21 cellular contexts compared by ENCODE assay signal in the genomic region with DNA sequence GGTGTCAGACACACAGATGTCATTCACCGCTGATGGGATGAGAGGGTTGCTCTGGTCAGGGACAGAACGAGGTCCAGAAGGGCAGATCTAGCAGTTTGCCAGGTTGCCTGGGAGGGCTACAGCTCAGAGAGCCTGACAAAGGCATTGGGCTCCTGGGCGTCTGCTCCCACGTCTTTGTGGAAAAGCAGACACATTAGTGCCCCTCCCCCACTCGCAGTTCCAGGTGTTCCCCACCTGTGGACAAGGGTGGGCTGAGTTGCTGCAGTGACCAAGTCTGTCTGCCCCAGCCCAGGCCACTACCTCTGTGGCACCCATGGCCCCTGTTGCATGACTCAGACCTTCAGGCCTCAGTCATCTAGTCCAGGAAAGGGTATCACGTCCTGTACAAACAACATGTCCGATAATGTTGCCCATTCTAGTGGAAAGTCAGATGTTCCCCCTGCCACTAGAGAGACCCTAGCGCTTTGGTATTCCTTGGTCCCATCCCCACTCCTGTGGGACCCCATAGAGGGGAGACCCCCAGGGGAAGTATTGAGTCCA. TPM values are rescaled to one million over a fixed set of nuclear protein-coding genes. Genes with fewer than 3 reads are reported as not detected.
DNase-seq lines count a peak whose midpoint lies in the region; ATAC-seq, FAIRE-seq and TF ChIP-seq lines count a peak whose summit lies in the region.
"Had no signal": no experiment of that assay in that cellular context is flagged by ENCODE, and none has a peak within 500 bp of the region (broad histone marks: within the 10 kb centered on the region; RNA-seq: fewer than 3 reads in every experiment).

No MANE protein-coding gene starts in this region.

- TF ChIP-seq CTCF in right atrium auricular region (IDR thresholded peaks at IDR 0.05) (no peak), H1 (IDR thresholded peaks at IDR 0.05; ENCODE audit: control extremely low read depth in 1 of 3, insufficient read depth in 1 of 3, low read depth in 1 of 3, low read length in 3 of 3) (no peak)

- no peaks in the 10 kb centered on the region for H3K36me3 ChIP-seq in right atrium auricular region
- H3K36me3 ChIP-seq in H1 (ENCODE audit: control insufficient read depth in 2 of 4, insufficient read depth in 4 of 4, low read length in 3 of 4) = no peaks in the 10 kb centered on the region
- no peaks in the 10 kb centered on the region for H3K36me3 ChIP-seq in neuronal stem cell (replicated peaks in 1 of 2; ENCODE audit: control insufficient read depth in 2 of 2, insufficient read depth in 2 of 2, low read length in 2 of 2)
- H3K36me3 ChIP-seq: BLaER1, HAP-1 had no signal

- H3K23ac ChIP-seq in H1 (ENCODE audit: insufficient read length) (no peak overlapping the region), neuronal stem cell (ENCODE audit: low read depth, low read length, poor library complexity) (peak overlapping the region; percentile 52)

- no peak overlapping the region for H4K91ac ChIP-seq in H1 (replicated peaks; ENCODE audit: insufficient read length, low read length)
- no peak overlapping the region for H4K91ac ChIP-seq in neuronal stem cell (ENCODE audit: low read depth, low read length, poor library complexity)

- H3K18ac ChIP-seq in H1 (ENCODE audit: extremely low read depth, low read length) = no peak overlapping the region
- H3K18ac ChIP-seq in neuronal stem cell (ENCODE audit: low read length) = peak overlapping the region; percentile 74

- CTCF ChIA-PET in H1 (lab: Charles Lee; ENCODE audit: partially characterized antibody) = interaction anchor here (0.5 to 1.5 kb wide), 3 partner anchors 11 to 324 kb away, joined by 3 read pairs; no protein-coding TSS in a partner anchor

- WGBS in H1 (ENCODE audit: extremely low coverage in 1 of 2, insufficient coverage in 1 of 2, insufficient read length in 1 of 2, insufficient replicate concordance in 2 of 2, low coverage in 1 of 2, low lambda C conversion rate in 2 of 2, missing lambda C conversion rate in 1 of 2), 2 experiments = 95% methylated on average over 8 of the region's 8 CpGs; no CpG with 5 or more reads in 1 of the 2 experiments
- no CpG with 5 or more reads among the region's 8 CpGs for WGBS in neuronal stem cell (ENCODE audit: extremely low coverage in 2 of 2, insufficient read length in 2 of 2, insufficient replicate concordance in 1 of 2), 2 donors

- no peaks in the 10 kb centered on the region for H4K20me1 ChIP-seq in H1 (replicated peaks in 1 of 2; ENCODE audit: control insufficient read depth in 1 of 2, insufficient read depth in 2 of 2, low read length in 2 of 2)
- H4K20me1 ChIP-seq: BLaER1 had no signal

- H3K4me1 ChIP-seq in right atrium auricular region (peaks cover 0 to 30% of the 10 kb centered on the region in 2 donors), H1 (replicated peaks in 1 of 4; ENCODE audit: control insufficient read depth in 3 of 4, insufficient read depth in 4 of 4, low read length in 3 of 4) (peaks cover 0 to 6% (median 3%) of the 10 kb centered on the region in 4 experiments; a peak in 2 of 7 replicates), neuronal stem cell (ENCODE audit: control insufficient read depth in 2 of 2, insufficient read depth in 1 of 2, low read depth in 1 of 2, low read length in 2 of 2) (peaks cover 0 to 18% of the 10 kb centered on the region in 2 donors)

- H2AK5ac ChIP-seq in H1 (ENCODE audit: low read depth, low read length) (no peak overlapping the region), neuronal stem cell (ENCODE audit: low read depth, low read length) (peak overlapping the region; percentile 48)

- no peak overlapping the region for H2BK120ac ChIP-seq in H1 (replicated peaks; ENCODE audit: low read depth, low read length)
- H2BK120ac ChIP-seq in neuronal stem cell (ENCODE audit: low read depth, low read length) = no peak overlapping the region

- no peak overlapping the region for H4K8ac ChIP-seq in H1 (ENCODE audit: extremely low read depth, insufficient read depth, low read length)
- H4K8ac ChIP-seq in neuronal stem cell (ENCODE audit: low read depth, low read length) = no peak overlapping the region

- H2BK20ac ChIP-seq in H1 (ENCODE audit: low read length) = no peak overlapping the region

- H3K79me2 ChIP-seq in H1 (ENCODE audit: control insufficient read depth in 1 of 2, insufficient read depth in 2 of 2, low read length in 2 of 2) = no peaks in the 10 kb centered on the region

- no peak overlapping the region for H4K5ac ChIP-seq in H1 (ENCODE audit: insufficient read length, low read depth, low read length)

- no peak overlapping the region for H3K56ac ChIP-seq in H1 (replicated peaks; ENCODE audit: insufficient read length, low read depth, low read length)

- POLR2A ChIA-PET in H1 (lab: Charles Lee; ENCODE audit: partially characterized antibody) = no interaction called here

- intact Hi-C loops in Right ventricle myocardium superior (cut with DNase I) = no loop called here

- H2AFZ ChIP-seq in H1 (ENCODE audit: low read length) (no peak overlapping the region), neuronal stem cell (ENCODE audit: low read length) (no peak overlapping the region)
- H2AFZ ChIP-seq: GM23248 had no signal

- H3K9me3 ChIP-seq in right atrium auricular region (no peaks in the 10 kb centered on the region), H1 (ENCODE audit: insufficient read depth in 2 of 2, low read depth in 1 of 2, low read length in 1 of 2) (no peaks in the 10 kb centered on the region), neuronal stem cell (replicated peaks in 1 of 2; ENCODE audit: control insufficient read depth in 2 of 2, insufficient read depth in 1 of 2, low read depth in 1 of 2, low read length in 2 of 2) (no peaks in the 10 kb centered on the region)
- H3K9me3 ChIP-seq: BLaER1, Caco-2, HAP-1 had no signal

- no peak for TF ChIP-seq POLR2A in H1 (IDR thresholded peaks at IDR 0.05; ENCODE audit: control extremely low read depth in 1 of 2, low read depth in 2 of 2, low read length in 2 of 2)

- H3K79me1 ChIP-seq in H1 (ENCODE audit: low read depth, low read length) (0 out of 2 replicates have a peak, but pooled peaks cover 2% of the 10 kb centered on the region), neuronal stem cell (ENCODE audit: low read depth, low read length) (no peaks in the 10 kb centered on the region)

- peak; percentile 52 for DNase-seq in right atrium auricular region (ENCODE audit: low spot score)
- no peak for DNase-seq in Right ventricle myocardium superior
- no peak for DNase-seq in H1 (ENCODE audit: low read depth in 1 of 2, low spot score in 2 of 2)
- DNase-seq in neuronal stem cell (ENCODE audit: low spot score) = no peak
- DNase-seq in RCC 7860 (ENCODE audit: low spot score) = no peak
- DNase-seq in cortex of kidney (lab: John Stamatoyannopoulos, UW) = no peak
- DNase-seq: Caco-2; CD4-positive, CD25-positive, alpha-beta regulatory T cell; CD8-positive, alpha-beta T cell; DMS153; DND-41; GM23248 had no signal

- H3K9ac ChIP-seq in H1 (replicated peaks in 1 of 4; ENCODE audit: extremely low read depth in 1 of 4, low read depth in 3 of 4, low read length in 3 of 4) (no peak overlapping the region), neuronal stem cell (ENCODE audit: low read depth, low read length, poor library complexity) (no peak overlapping the region)
- H3K9ac ChIP-seq: BLaER1, GM23248 had no signal

- TF ChIP-seq RAD21 in H1 (IDR thresholded peaks at IDR 0.05 in 1 of 2, conservative IDR thresholded peaks at IDR 0.05 in 1 of 2; ENCODE audit: low read depth in 2 of 2, low read length in 2 of 2) = no peak

- H3K23me2 ChIP-seq in H1 (ENCODE audit: low read depth, low read length) = no peaks in the 10 kb centered on the region; the same call in 1 of the 2 replicates

- H2BK12ac ChIP-seq in H1 (ENCODE audit: low read depth, low read length) (no peak overlapping the region), neuronal stem cell (ENCODE audit: low read length) (peak overlapping the region; percentile 1)

- 0 out of 2 replicates have a peak overlapping the region, but pooled peaks have one; percentile 44 for H2BK5ac ChIP-seq in H1 (ENCODE audit: low read depth, low read length)
- H2BK5ac ChIP-seq in neuronal stem cell (ENCODE audit: low read length) = no peak overlapping the region

- H3K4ac ChIP-seq in H1 (replicated peaks; ENCODE audit: insufficient read length, low read depth, low read length) (no peak overlapping the region), neuronal stem cell (ENCODE audit: low read length) (no peak overlapping the region)

- no peak for TF ChIP-seq EP300 in H1 (IDR thresholded peaks at IDR 0.05; ENCODE audit: borderline replicate concordance in 1 of 2, low read depth in 2 of 2, low read length in 2 of 2)

- H3K4me3 ChIP-seq in right atrium auricular region (no peak overlapping the region), H1 (ENCODE audit: extremely low read depth in 1 of 4, insufficient read depth in 2 of 4, low read depth in 3 of 4, low read length in 4 of 4) (no peak overlapping the region), neuronal stem cell (ENCODE audit: low read length in 2 of 2) (no peak overlapping the region)
- H3K4me3 ChIP-seq: BLaER1, GM23248, HAP-1 had no signal

- H2BK15ac ChIP-seq in H1 (ENCODE audit: low read length) (peak overlapping the region; percentile 53; the same call in 1 of the 2 replicates), neuronal stem cell (ENCODE audit: low read length) (peak overlapping the region; percentile 37)

- H3K27ac ChIP-seq in right atrium auricular region (no peak overlapping the region), H1 (ENCODE audit: low read depth, low read length) (no peak overlapping the region), neuronal stem cell (replicated peaks; ENCODE audit: low read length) (no peak overlapping the region)
- H3K27ac ChIP-seq: 22Rv1, BLaER1, C4-2B, GM23248 had no signal

- FAIRE-seq in H1 (lab: Jason Lieb, UNC) (no peak), RCC 7860 (lab: Jason Lieb, UNC) (no peak)
- FAIRE-seq: A204.1, G401.6, GM12892, H54 had no signal

- H3K14ac ChIP-seq in H1 (ENCODE audit: insufficient read length) = no peak overlapping the region
- no peak overlapping the region for H3K14ac ChIP-seq in neuronal stem cell (ENCODE audit: low read length)

- H3K4me2 ChIP-seq in H1 (ENCODE audit: insufficient read depth in 1 of 2, low read depth in 2 of 2, low read length in 2 of 2) (no peak overlapping the region), neuronal stem cell (ENCODE audit: insufficient read depth, low read length, poor library complexity, severe bottlenecking) (no peak overlapping the region)
- H3K4me2 ChIP-seq: BLaER1 had no signal

- ATAC-seq in Right ventricle myocardium superior (ENCODE audit: poor library complexity) (no peak), HG02610 (IDR thresholded peaks at IDR 0.05; ENCODE audit: unreplicated experiment) (no peak)
- ATAC-seq: CD8-positive, alpha-beta T cell had no signal

- H3K27me3 ChIP-seq in right atrium auricular region (no peaks in the 10 kb centered on the region), H1 (replicated peaks in 1 of 4; ENCODE audit: control insufficient read depth in 3 of 4, extremely low read depth in 1 of 4, insufficient read depth in 3 of 4, low read length in 3 of 4) (no peaks in the 10 kb centered on the region), neuronal stem cell (ENCODE audit: control insufficient read depth in 3 of 3, insufficient read depth in 3 of 3, low read depth in 1 of 3, low read length in 3 of 3) (no peaks in the 10 kb centered on the region)
- H3K27me3 ChIP-seq: BLaER1 had no signal

RNA-seq across cellular contexts. Expression of gene WRNIP1, which starts 37.4 kb away (rescaled TPM):
- total RNA-seq in right atrium auricular region (10 to 100 TPM; 51.9 to 53.5 TPM), Right ventricle myocardium superior (39.8 TPM)
- 39.2 TPM in 2 replicates for total RNA-seq in H1 (2021; fragmentation: NEBNext Ultra II Directional; extraction: Animal tissue kit (Norgen Biotek cat#: 25700))
- 38.2 and 42.2 TPM in 2 replicates for polyA plus RNA-seq in H1 (2011; rRNA removed)
- 47.3 TPM for polyA plus RNA-seq in H1 (2011; cell fraction: cytosol; rRNA removed)
- polyA plus RNA-seq in H1 (2011; cell fraction: nucleus; rRNA removed) = 39.8 TPM
- 31.7 to 35.4 TPM (median 33.2 TPM) in 4 replicates for polyA plus RNA-seq in H1 (2012, experiment 1 of 2)
- polyA plus RNA-seq in H1 (2012, experiment 2 of 2) = 31.8 TPM
- polyA plus RNA-seq in H1 (2013, experiment 1 of 2) = 22.5 TPM
- 22.7 TPM for polyA plus RNA-seq in H1 (2013, experiment 2 of 2)
- 21.8 and 30.5 TPM in 2 replicates for polyA minus RNA-seq in H1 (2011; rRNA and poly(A)+ RNA removed)
- 16.9 TPM for polyA minus RNA-seq in H1 (2011; cell fraction: cytosol; rRNA and poly(A)+ RNA removed)
- polyA minus RNA-seq in H1 (2011; cell fraction: nucleus; rRNA and poly(A)+ RNA removed) = 23.3 TPM
- 24.6 TPM for polyA plus RNA-seq in neuronal stem cell (2013, experiment 1 of 2)
- polyA plus RNA-seq in neuronal stem cell (2013, experiment 2 of 2) = 24.2 TPM

RNA-seq across cellular contexts. Expression of gene SERPINB1, which starts 39.1 kb away (rescaled TPM):
- total RNA-seq in right atrium auricular region = 10 to 100 TPM; 26.6 to 27.3 TPM
- total RNA-seq in Right ventricle myocardium superior = 25.3 TPM
- total RNA-seq in H1 (2021; fragmentation: NEBNext Ultra II Directional; extraction: Animal tissue kit (Norgen Biotek cat#: 25700)) = 17.3 and 20.0 TPM in 2 replicates
- polyA plus RNA-seq in H1 (2011; rRNA removed) = 6.1 and 8.1 TPM in 2 replicates
- 10.5 TPM for polyA plus RNA-seq in H1 (2011; cell fraction: cytosol; rRNA removed)
- 6.2 TPM for polyA plus RNA-seq in H1 (2011; cell fraction: nucleus; rRNA removed)
- polyA plus RNA-seq in H1 (2012, experiment 1 of 2) = 10.7 to 16.0 TPM (median 12.9 TPM) in 4 replicates
- polyA plus RNA-seq in H1 (2012, experiment 2 of 2) = 4.4 TPM
- polyA plus RNA-seq in H1 (2013, experiment 1 of 2) = 11.4 TPM
- polyA plus RNA-seq in H1 (2013, experiment 2 of 2) = 11.6 TPM
- 6.2 and 8.8 TPM in 2 replicates for polyA minus RNA-seq in H1 (2011; rRNA and poly(A)+ RNA removed)
- 8.2 TPM for polyA minus RNA-seq in H1 (2011; cell fraction: cytosol; rRNA and poly(A)+ RNA removed)
- 8.8 TPM for polyA minus RNA-seq in H1 (2011; cell fraction: nucleus; rRNA and poly(A)+ RNA removed)
- polyA plus RNA-seq in neuronal stem cell (2013, experiment 1 of 2) = 13.3 TPM
- polyA plus RNA-seq in neuronal stem cell (2013, experiment 2 of 2) = 14.7 TPM

RNA-seq across cellular contexts. Expression of gene MYLK4, which starts 51.9 kb away (rescaled TPM):
- 1 to 10 TPM; 1.0 to 3.6 TPM for total RNA-seq in right atrium auricular region
- 1.4 TPM for total RNA-seq in Right ventricle myocardium superior
- 0.13 and 0.17 TPM in 2 replicates for total RNA-seq in H1 (2021; fragmentation: NEBNext Ultra II Directional; extraction: Animal tissue kit (Norgen Biotek cat#: 25700))
- polyA plus RNA-seq in H1 (2011; rRNA removed) = 0.11 TPM in 2 replicates
- 0.13 TPM for polyA plus RNA-seq in H1 (2011; cell fraction: cytosol; rRNA removed)
- polyA plus RNA-seq in H1 (2011; cell fraction: nucleus; rRNA removed) = 0.11 TPM
- polyA plus RNA-seq in H1 (2012, experiment 1 of 2) = 0.09 to 0.17 TPM (median 0.11 TPM) in 4 replicates
- not detected for polyA plus RNA-seq in H1 (2012, experiment 2 of 2)
- polyA plus RNA-seq in H1 (2013, experiment 1 of 2) = 0.14 TPM
- polyA plus RNA-seq in H1 (2013, experiment 2 of 2) = 0.11 TPM
- polyA minus RNA-seq in H1 (2011; rRNA and poly(A)+ RNA removed) = 0.06 and 0.20 TPM in 2 replicates
- not detected for polyA minus RNA-seq in H1 (2011; cell fraction: cytosol; rRNA and poly(A)+ RNA removed)
- polyA minus RNA-seq in H1 (2011; cell fraction: nucleus; rRNA and poly(A)+ RNA removed) = 0.10 TPM
- 0.07 TPM for polyA plus RNA-seq in neuronal stem cell (2013, experiment 1 of 2)
- polyA plus RNA-seq in neuronal stem cell (2013, experiment 2 of 2) = 0.08 TPM
